ENCODE assay signal across 20 cellular contexts in the genomic region with DNA sequence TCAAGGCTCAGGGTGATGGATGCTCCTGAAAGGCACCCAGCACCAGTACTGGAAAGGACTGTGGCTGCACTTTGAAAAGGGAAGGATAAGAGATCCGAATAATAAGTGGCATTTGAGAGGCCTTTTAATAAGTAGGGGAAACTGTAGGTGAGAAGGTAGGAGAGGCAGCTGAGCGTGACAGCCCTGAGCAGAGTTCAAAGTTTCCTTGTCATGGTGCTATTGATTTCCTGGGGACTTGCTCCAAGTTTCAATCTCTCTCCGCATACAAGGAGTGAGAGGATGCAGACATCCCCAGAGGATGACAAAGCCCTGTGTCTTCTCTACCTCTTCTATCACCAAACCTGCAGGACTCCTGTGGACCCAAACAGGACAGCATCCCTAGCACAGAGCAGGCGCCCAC.
A peak's percentile ranks its signal among the peaks of the same experiment; 100 is the strongest.
DNase-seq lines count a peak whose midpoint lies in the region; ATAC-seq, FAIRE-seq and TF ChIP-seq lines count a peak whose summit lies in the region.
"Had no signal": no experiment of that assay in that cellular context is flagged by ENCODE, and none has a peak within 500 bp of the region (broad histone marks: within the 10 kb centered on the region; RNA-seq: fewer than 3 reads in every experiment).

No MANE protein-coding gene starts in this region.

- H3K79me2 ChIP-seq in neural progenitor cell (ENCODE audit: low read depth) = no peaks in the 10 kb centered on the region

- H3K9me3 ChIP-seq in neural progenitor cell (ENCODE audit: low read depth) = no peaks in the 10 kb centered on the region
- H3K9me3 ChIP-seq: BE2C, Peyer's patch had no signal

- no peaks in the 10 kb centered on the region for H3K4me1 Mint-ChIP-seq in activated naive CD8-positive, alpha-beta T cell treated with anti-CD3 and anti-CD28 coated beads, Interleukin-2, amount 50 U/mL, for 24 hours
- H3K4me1 Mint-ChIP-seq in neural progenitor cell (peaks cover 59% of the 10 kb centered on the region), progenitor cell of endocrine pancreas (ENCODE audit: low read depth) (peaks cover 18% of the 10 kb centered on the region)
- H3K4me1 Mint-ChIP-seq: CD4-positive, CD25-positive, alpha-beta regulatory T cell had no signal

- H3K27me3 ChIP-seq in neural progenitor cell = no peaks in the 10 kb centered on the region
- H3K27me3 ChIP-seq: BE2C, Peyer's patch had no signal

- no peak overlapping the region for H3K4me3 Mint-ChIP-seq in activated naive CD8-positive, alpha-beta T cell treated with anti-CD3 and anti-CD28 coated beads, Interleukin-2, amount 50 U/mL, for 24 hours
- H3K4me3 Mint-ChIP-seq in neural progenitor cell = no peak overlapping the region
- H3K4me3 Mint-ChIP-seq in progenitor cell of endocrine pancreas (ENCODE audit: low read depth) = no peak overlapping the region
- H3K4me3 Mint-ChIP-seq: CD4-positive, CD25-positive, alpha-beta regulatory T cell had no signal

- no peak overlapping the region for H3K27ac ChIP-seq in neural progenitor cell
- H3K27ac ChIP-seq: Peyer's patch had no signal

- H3K4me1 ChIP-seq in neural progenitor cell = peaks cover 9% of the 10 kb centered on the region
- H3K4me1 ChIP-seq: BE2C had no signal

- no peaks in the 10 kb centered on the region for H3K36me3 Mint-ChIP-seq in activated naive CD8-positive, alpha-beta T cell treated with anti-CD3 and anti-CD28 coated beads, Interleukin-2, amount 50 U/mL, for 24 hours (ENCODE audit: low read depth)
- H3K36me3 Mint-ChIP-seq in neural progenitor cell (no peaks in the 10 kb centered on the region), progenitor cell of endocrine pancreas (ENCODE audit: insufficient read depth) (no peaks in the 10 kb centered on the region)
- H3K36me3 Mint-ChIP-seq: CD4-positive, CD25-positive, alpha-beta regulatory T cell had no signal

- H3K36me3 ChIP-seq in neural progenitor cell = no peaks in the 10 kb centered on the region
- H3K36me3 ChIP-seq: BE2C, Peyer's patch had no signal

- TF ChIP-seq CTCF in neural progenitor cell (IDR thresholded peaks at IDR 0.05) = no peak
- no peak for TF ChIP-seq CTCF in progenitor cell of endocrine pancreas (IDR thresholded peaks at IDR 0.05; ENCODE audit: unreplicated experiment)

- H3K4me3 ChIP-seq in neural progenitor cell = no peak overlapping the region
- H3K4me3 ChIP-seq: Peyer's patch had no signal

- no peaks in the 10 kb centered on the region for H4K20me1 ChIP-seq in neural progenitor cell (ENCODE audit: low read depth)

- H3K9ac ChIP-seq in neural progenitor cell = no peak overlapping the region

- ATAC-seq in activated naive CD8-positive, alpha-beta T cell treated with anti-CD3 and anti-CD28 coated beads, Interleukin-2, amount 50 U/mL, for 24 hours = no peak
- ATAC-seq: Right ventricle myocardium inferior had no signal

- peak; percentile 2 for FAIRE-seq in RCC 7860 (lab: Jason Lieb, UNC)
- FAIRE-seq: GM12892, GM18507 had no signal

- no peaks in the 10 kb centered on the region for H3F3A ChIP-seq in neural progenitor cell (ENCODE audit: low read depth)

- DNase-seq in NCI-H526 treated with DMSO at 0.1 percent for 48 hours (lab: John Stamatoyannopoulos, UW) (peak; percentile 54), NCI-H526 (lab: John Stamatoyannopoulos, UW) (no peak), RCC 7860 (ENCODE audit: low spot score) (peak; percentile 24), mucosa of gallbladder (ENCODE audit: low spot score) (peak; percentile 43), NCI-H1092 treated with DMSO at 0.1 percent for 48 hours (lab: John Stamatoyannopoulos, UW) (no peak), neural progenitor cell (ENCODE audit: low spot score) (no peak), progenitor cell of endocrine pancreas (ENCODE audit: low spot score, unreplicated experiment) (no peak)
- no peak for DNase-seq in activated naive CD8-positive, alpha-beta T cell treated with anti-CD3 and anti-CD28 coated beads, Interleukin-2, amount 50 U/mL, for 24 hours
- DNase-seq: 8988T; BE2C; CD4-positive, CD25-positive, alpha-beta regulatory T cell; COR-L47; DMS153; NCI-H1694 treated with DMSO at 0.1 percent for 48 hours; NCI-H2227 treated with DMSO at 0.1 percent for 48 hours; NCI-H524; Peyer's patch had no signal

- peaks cover 7% of the 10 kb centered on the region for H3K27me3 Mint-ChIP-seq in activated naive CD8-positive, alpha-beta T cell treated with anti-CD3 and anti-CD28 coated beads, Interleukin-2, amount 50 U/mL, for 24 hours
- H3K27me3 Mint-ChIP-seq in neural progenitor cell (ENCODE audit: insufficient read depth, low read depth) (peaks cover 2% of the 10 kb centered on the region), progenitor cell of endocrine pancreas (peaks cover 20% of the 10 kb centered on the region)
- H3K27me3 Mint-ChIP-seq: CD4-positive, CD25-positive, alpha-beta regulatory T cell had no signal

- H2AFZ ChIP-seq in neural progenitor cell (replicated peaks) = no peak overlapping the region

- no peak overlapping the region for H3K27ac Mint-ChIP-seq in activated naive CD8-positive, alpha-beta T cell treated with anti-CD3 and anti-CD28 coated beads, Interleukin-2, amount 50 U/mL, for 24 hours
- H3K27ac Mint-ChIP-seq in neural progenitor cell (no peak overlapping the region), progenitor cell of endocrine pancreas (no peak overlapping the region)
- H3K27ac Mint-ChIP-seq: CD4-positive, CD25-positive, alpha-beta regulatory T cell had no signal

- H3K9me3 Mint-ChIP-seq in activated naive CD8-positive, alpha-beta T cell treated with anti-CD3 and anti-CD28 coated beads, Interleukin-2, amount 50 U/mL, for 24 hours = no peaks in the 10 kb centered on the region
- H3K9me3 Mint-ChIP-seq in neural progenitor cell (no peaks in the 10 kb centered on the region), progenitor cell of endocrine pancreas (ENCODE audit: low read depth) (no peaks in the 10 kb centered on the region)

- no peak overlapping the region for H3K4me2 ChIP-seq in neural progenitor cell

Comparison
In these comparisons a context has a peak if more than half of its experiments do, and no peak if none do; other contexts are left out.
1. DNase-seq: peak in NCI-H526 treated with DMSO at 0.1 percent for 48 hours (single experiment), RCC 7860 (single experiment) and mucosa of gallbladder (single experiment); none in NCI-H526 (0 of 2), NCI-H1092 treated with DMSO at 0.1 percent for 48 hours (single experiment), activated naive CD8-positive, alpha-beta T cell treated with anti-CD3 and anti-CD28 coated beads, Interleukin-2, amount 50 U/mL, for 24 hours (single experiment), neural progenitor cell (single experiment) and progenitor cell of endocrine pancreas (single experiment).